8 cellular contexts compared by ENCODE assay signal in the genomic region with DNA sequence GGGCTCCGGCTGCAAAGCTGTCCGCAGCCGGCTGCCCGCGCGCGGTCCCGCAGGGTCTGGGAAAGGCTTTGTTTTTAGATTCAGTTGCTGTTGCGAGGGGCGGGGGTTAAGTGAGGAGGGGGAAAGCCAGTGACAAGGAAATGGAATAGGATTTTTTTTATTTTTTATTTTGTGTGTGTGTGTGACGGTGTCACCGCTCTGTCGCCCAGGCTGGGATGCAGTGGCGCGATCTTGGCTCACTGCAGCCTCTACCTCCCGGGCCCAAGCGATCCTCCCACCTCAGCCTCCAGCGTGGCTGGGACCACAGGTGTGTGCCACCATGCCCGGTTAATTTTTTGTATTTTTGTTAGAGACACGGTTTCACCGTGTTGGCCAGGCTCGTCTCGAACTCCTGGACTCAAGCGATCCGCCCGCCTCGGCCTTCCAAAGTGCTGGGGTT. TPM values are rescaled to one million over a fixed set of nuclear protein-coding genes. Genes with fewer than 3 reads are reported as not detected.
DNase-seq lines count a peak whose midpoint lies in the region; TF ChIP-seq lines count a peak whose summit lies in the region.

No MANE protein-coding gene starts in this region.

- no peaks in the 10 kb centered on the region for H3K9me3 ChIP-seq in mononuclear cell (ENCODE audit: low read depth, low read length)

- TF ChIP-seq CTCF in choroid plexus epithelial cell (conservative IDR thresholded peaks at IDR 0.05; ENCODE audit: low read depth, low read length), result no peak

- H3K4me1 ChIP-seq in ACC112 (ENCODE audit: control insufficient read depth, insufficient read depth, low read length, unreplicated experiment) (peaks cover 24% of the 10 kb centered on the region), mononuclear cell (ENCODE audit: insufficient read depth, low read length) (peaks cover 57% of the 10 kb centered on the region)

- peaks cover 43% of the 10 kb centered on the region for H3K79me2 ChIP-seq in ACC112 (ENCODE audit: control insufficient read depth, insufficient read depth, low read length, unreplicated experiment)

- DNase-seq in Kasumi-1 (lab: John Stamatoyannopoulos, UW) (peak; percentile 26 to 29), choroid plexus epithelial cell (ENCODE audit: low read depth) (no peak), DMS114 treated with DMSO at 0.1 percent for 48 hours (lab: John Stamatoyannopoulos, UW; ENCODE audit: unreplicated experiment) (no peak), T1000 (lab: John Stamatoyannopoulos, UW) (no peak), C1 segment of cervical spinal cord (lab: John Stamatoyannopoulos, UW) (no peak), midbrain (lab: John Stamatoyannopoulos, UW) (no peak)

- H3K27me3 ChIP-seq in ACC112 (ENCODE audit: insufficient read depth, low read length), result no peaks in the 10 kb centered on the region
- H3K27me3 ChIP-seq in mononuclear cell (ENCODE audit: insufficient read depth, low read length), result no peaks in the 10 kb centered on the region

- peak overlapping the region; percentile 75 for H3K27ac ChIP-seq in ACC112 (ENCODE audit: low read depth, low read length)

- H3K4me3 ChIP-seq in ACC112 (ENCODE audit: low read depth, low read length), result peak overlapping the region; percentile 93
- peak overlapping the region; percentile 92 for H3K4me3 ChIP-seq in choroid plexus epithelial cell (ENCODE audit: low read depth, low read length)
- H3K4me3 ChIP-seq in mononuclear cell (ENCODE audit: low read length), result peak overlapping the region; percentile 86

- H3K36me3 ChIP-seq in ACC112 (ENCODE audit: insufficient read depth, low read length), result no peaks in the 10 kb centered on the region

- peak overlapping the region; percentile 74 for H2AFZ ChIP-seq in ACC112 (ENCODE audit: low read length, unreplicated experiment)

RNA-seq across cellular contexts. Expression of gene UBE2J1, which starts 0.6 kb away (rescaled TPM):
- 83.2 TPM for total RNA-seq in mononuclear cell

RNA-seq across cellular contexts. Expression of gene GABRR2, which starts 38.0 kb away (rescaled TPM):
- total RNA-seq in mononuclear cell, result 0.63 TPM

RNA-seq across cellular contexts. Expression of gene RRAGD, which starts 58.9 kb away (rescaled TPM):
- 6.8 TPM for total RNA-seq in mononuclear cell

Comparison
In these comparisons a context has a peak if more than half of its experiments do, and no peak if none do; other contexts are left out.
1. DNase-seq: peak in Kasumi-1 (2 of 2); none in choroid plexus epithelial cell (single experiment), DMS114 treated with DMSO at 0.1 percent for 48 hours (single experiment), T1000 (single experiment), C1 segment of cervical spinal cord (0 of 14) and midbrain (single experiment).
2. Peak in every context shown above with its lines, with median percentiles within 50 percentile points of each other: H3K4me3 ChIP-seq.